Comparison of ENCODE assay signal across 2 cellular contexts in genomic region chr7:139676390-139676789, GRCh38.
TF ChIP-seq lines count a peak whose summit lies in the region.

No MANE protein-coding gene starts in this region.

TF ChIP-seq in A549, 52 proteins besides CTCF, POLR2A, EP300 and RAD21:
- no peak for TF ChIP-seq FOSL2 (IDR thresholded peaks at IDR 0.05)
- TF ChIP-seq FOSL2 (CRISPR knock-in tag; IDR thresholded peaks at IDR 0.05) = no peak
- TF ChIP-seq HOXB13 (CRISPR knock-in tag; IDR thresholded peaks at IDR 0.05; ENCODE audit: low read depth) = no peak
- no peak for TF ChIP-seq KDM5A (IDR thresholded peaks at IDR 0.05)
- TF ChIP-seq HDAC2 (IDR thresholded peaks at IDR 0.05) = no peak
- TF ChIP-seq ESRRA (IDR thresholded peaks at IDR 0.05; ENCODE audit: borderline replicate concordance, low read length) = no peak
TF ChIP-seq in A549: peak in this region for 0.

TF ChIP-seq in IMR-90, 13 proteins besides CTCF, POLR2A, EP300 and RAD21:
- TF ChIP-seq CEBPB (IDR thresholded peaks at IDR 0.05; ENCODE audit: low read depth, low read length) (no peak), RFX5 (IDR thresholded peaks at IDR 0.05; ENCODE audit: low read depth, low read length) (no peak), CHD1 (IDR thresholded peaks at IDR 0.05; ENCODE audit: low read depth, low read length) (no peak), SMC3 (IDR thresholded peaks at IDR 0.05; ENCODE audit: low read depth, low read length) (no peak), MAZ (IDR thresholded peaks at IDR 0.05; ENCODE audit: borderline replicate concordance, low read depth, low read length) (no peak), MXI1 (IDR thresholded peaks at IDR 0.05; ENCODE audit: borderline replicate concordance, low read depth, low read length) (no peak)
